ENCODE assay signal across 8 cellular contexts in the genomic region with DNA sequence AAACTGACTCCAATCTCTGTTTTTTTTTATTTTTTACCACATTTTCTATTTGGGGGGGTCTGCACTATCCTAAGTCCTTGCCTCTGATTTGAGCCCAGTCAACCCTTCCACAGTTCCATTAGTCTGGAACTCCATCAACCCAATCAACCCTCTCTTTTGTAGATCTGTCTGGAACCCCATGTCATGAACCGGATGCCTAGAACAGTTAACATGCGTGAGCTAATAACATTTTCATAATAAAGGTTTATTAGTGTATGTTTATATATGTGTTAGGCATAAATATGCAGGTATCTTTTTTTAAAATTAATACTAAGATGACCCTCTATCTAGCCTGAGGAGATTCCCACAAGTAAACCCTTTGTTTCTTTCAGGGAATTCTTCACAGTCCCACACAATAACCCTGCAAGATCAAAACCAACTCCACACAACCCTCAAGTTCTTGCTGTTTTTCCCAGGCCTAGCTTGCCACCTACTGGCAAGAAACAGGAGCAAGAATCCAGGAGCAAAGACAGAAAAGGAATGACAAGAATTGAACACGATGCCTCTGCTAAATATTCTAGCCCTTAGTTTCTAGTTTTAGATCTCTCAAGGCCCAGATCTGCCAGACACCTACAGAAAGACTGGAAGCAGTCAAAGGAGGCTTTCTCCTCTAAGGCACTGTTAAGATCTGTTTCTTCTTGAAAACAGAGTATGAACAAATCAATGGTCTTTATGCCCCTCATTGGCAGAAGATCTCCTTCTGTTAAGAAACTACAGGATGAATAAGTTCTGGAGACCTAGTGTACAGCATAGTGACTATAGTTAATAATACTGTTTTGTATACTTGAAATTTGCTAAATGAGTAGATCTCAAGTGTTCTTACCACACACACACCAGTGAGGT.
A peak's percentile ranks its signal among the peaks of the same experiment; 100 is the strongest.
DNase-seq lines count a peak whose midpoint lies in the region; ATAC-seq and TF ChIP-seq lines count a peak whose summit lies in the region.

No MANE protein-coding gene starts in this region.

- H3K36me3 ChIP-seq in stomach = no peaks in the 10 kb centered on the region

- 61 to 64% (median 62%) methylated on average over 3 of the region's 3 CpGs for WGBS in stomach, 5 donors

- H3K27me3 ChIP-seq in stomach = no peaks in the 10 kb centered on the region

- peak; percentile 61 for DNase-seq in AG20443 (ENCODE audit: low spot score)
- no peak for DNase-seq in GM10266 (ENCODE audit: extremely low spot score)
- DNase-seq in NCI-H1694 treated with DMSO at 0.1 percent for 48 hours (lab: John Stamatoyannopoulos, UW) = peak; percentile 11
- peak in 38 of 56 donors; percentile 1 to 70 (median 14) for DNase-seq in amygdala (lab: John Stamatoyannopoulos, UW)
- peak; percentile 71 for DNase-seq in iPS-NIHi7 (ENCODE audit: extremely low spot score)
- DNase-seq in stomach = peak; percentile 26
- no peak for DNase-seq in effector CD8-positive, alpha-beta T cell (lab: John Stamatoyannopoulos, UW)

- TF ChIP-seq EP300 in stomach (IDR thresholded peaks at IDR 0.05) = no peak

- ATAC-seq in HG02623 (IDR thresholded peaks at IDR 0.05; ENCODE audit: unreplicated experiment) = peak; percentile 30

- no peak for TF ChIP-seq POLR2A in stomach (IDR thresholded peaks at IDR 0.05)

- H3K4me3 ChIP-seq in stomach = no peak overlapping the region

- no peaks in the 10 kb centered on the region for H3K9me3 ChIP-seq in stomach

- no peaks in the 10 kb centered on the region for H3K4me1 ChIP-seq in stomach

- TF ChIP-seq CTCF in GM10266 (IDR thresholded peaks at IDR 0.05; ENCODE audit: control insufficient read depth, insufficient read depth, low read depth, missing control alignments) (peak; percentile 48), stomach (IDR thresholded peaks at IDR 0.05) (peak in 5 of 7 experiments; percentile 21 to 50 (median 41))

- intact Hi-C loops in stomach (cut with DNase I; ENCODE audit: low total_unique reads) = no loop called here

- H3K27ac ChIP-seq in stomach = no peak overlapping the region

Comparison
In these comparisons a context has a peak if more than half of its experiments do, and no peak if none do; other contexts are left out.
1. DNase-seq: peak in AG20443 (single experiment), NCI-H1694 treated with DMSO at 0.1 percent for 48 hours (single experiment), amygdala (38 of 56), iPS-NIHi7 (single experiment) and stomach (single experiment); none in GM10266 (single experiment) and effector CD8-positive, alpha-beta T cell (single experiment).